ENCODE assay signal across 8 cellular contexts in genomic region chr2:166384774-166385173, GRCh38. TPM values are rescaled to one million over a fixed set of nuclear protein-coding genes. Genes with fewer than 3 reads are reported as not detected.
DNase-seq lines count a peak whose midpoint lies in the region; ATAC-seq and TF ChIP-seq lines count a peak whose summit lies in the region.

No MANE protein-coding gene starts in this region.

- H3K36me3 ChIP-seq in spleen, result no peaks in the 10 kb centered on the region

- H3K27ac ChIP-seq in spleen, result no peak overlapping the region

- H3K9me3 Mint-ChIP-seq in activated naive CD4-positive, alpha-beta T cell treated with anti-CD3 and anti-CD28 coated beads, Interleukin-2, amount 50 U/mL, for 72 hours, result no peaks in the 10 kb centered on the region

- DNase-seq in NCI-H2171 treated with DMSO at 0.1 percent for 48 hours (lab: John Stamatoyannopoulos, UW), result peak; percentile 19
- no peak for DNase-seq in NCI-H2171 (lab: John Stamatoyannopoulos, UW)
- peak; percentile 29 for DNase-seq in NCI-H2227 treated with DMSO at 0.1 percent for 48 hours (lab: John Stamatoyannopoulos, UW)
- DNase-seq in epithelial cell of esophagus (ENCODE audit: low read depth), result peak; percentile 44
- DNase-seq in spleen, result no peak
- DNase-seq in activated naive CD4-positive, alpha-beta T cell treated with anti-CD3 and anti-CD28 coated beads, Interleukin-2, amount 50 U/mL, for 72 hours (ENCODE audit: low spot score in 2 of 2), result no peak
- DNase-seq in effector CD8-positive, alpha-beta T cell (lab: John Stamatoyannopoulos, UW), result no peak

- H3K36me3 Mint-ChIP-seq in activated naive CD4-positive, alpha-beta T cell treated with anti-CD3 and anti-CD28 coated beads, Interleukin-2, amount 50 U/mL, for 72 hours, result no peaks in the 10 kb centered on the region

- intact Hi-C loops in spleen (cut with DNase I; ENCODE audit: low total_unique reads), result no loop called here

- no peak for ATAC-seq in activated naive CD4-positive, alpha-beta T cell treated with anti-CD3 and anti-CD28 coated beads, Interleukin-2, amount 50 U/mL, for 72 hours
- ATAC-seq in GM21515 (IDR thresholded peaks at IDR 0.05; ENCODE audit: unreplicated experiment), result no peak

- no peak for TF ChIP-seq POLR2A in spleen (IDR thresholded peaks at IDR 0.05)

- H3K27ac Mint-ChIP-seq in activated naive CD4-positive, alpha-beta T cell treated with anti-CD3 and anti-CD28 coated beads, Interleukin-2, amount 50 U/mL, for 72 hours, result no peak overlapping the region

- H3K27me3 ChIP-seq in spleen (replicated peaks in 1 of 7), result no peaks in the 10 kb centered on the region

- 59 to 67% (median 64%) methylated on average over 8 of the region's 8 CpGs for WGBS in spleen, 5 donors

- peak; percentile 39 for TF ChIP-seq CTCF in epithelial cell of esophagus (IDR thresholded peaks at IDR 0.05; ENCODE audit: insufficient read depth, low read depth, low read length, missing control alignments)
- peak in 6 of 11 experiments; percentile 13 to 46 (median 22) for TF ChIP-seq CTCF in spleen (IDR thresholded peaks at IDR 0.05 in 8 of 11, conservative IDR thresholded peaks at IDR 0.05 in 3 of 11)

- H3K4me3 ChIP-seq in epithelial cell of esophagus (ENCODE audit: low read length) (no peak overlapping the region), spleen (no peak overlapping the region)

- no peaks in the 10 kb centered on the region for H3K4me1 ChIP-seq in spleen

- no peaks in the 10 kb centered on the region for H3K9me3 ChIP-seq in spleen

RNA-seq across cellular contexts. Expression of gene SCN9A, which starts 9.0 kb away (rescaled TPM):
- total RNA-seq in spleen, result 10 to 100 TPM in 6 of 7 donors, 1 to 10 TPM in 1; 9.7 to 27.9 (median 21.1) TPM
- 1 to 10 TPM in 2 of 3 donors, under 1 TPM in 1; 0.76 to 2.3 (median 2.1) TPM for polyA plus RNA-seq in spleen
- total RNA-seq in activated naive CD4-positive, alpha-beta T cell treated with anti-CD3 and anti-CD28 coated beads, Interleukin-2, amount 50 U/mL, for 72 hours, result under 1 TPM in 1 of 2 donors, not detected in 1; 0.10 TPM

Comparison
In these comparisons a context has a peak if more than half of its experiments do, and no peak if none do; other contexts are left out.
1. DNase-seq: peak in NCI-H2171 treated with DMSO at 0.1 percent for 48 hours (single experiment), NCI-H2227 treated with DMSO at 0.1 percent for 48 hours (single experiment) and epithelial cell of esophagus (single experiment); none in NCI-H2171 (single experiment), spleen (single experiment), activated naive CD4-positive, alpha-beta T cell treated with anti-CD3 and anti-CD28 coated beads, Interleukin-2, amount 50 U/mL, for 72 hours (0 of 2) and effector CD8-positive, alpha-beta T cell (single experiment).
2. RNA of gene SCN9A, which starts 9.0 kb away (total RNA-seq): 9.7 to 27.9 TPM in spleen; 0.10 TPM in activated naive CD4-positive, alpha-beta T cell treated with anti-CD3 and anti-CD28 coated beads, Interleukin-2, amount 50 U/mL, for 72 hours; every median in the first group is over 4 times any median in the second.